In the genomic region with DNA sequence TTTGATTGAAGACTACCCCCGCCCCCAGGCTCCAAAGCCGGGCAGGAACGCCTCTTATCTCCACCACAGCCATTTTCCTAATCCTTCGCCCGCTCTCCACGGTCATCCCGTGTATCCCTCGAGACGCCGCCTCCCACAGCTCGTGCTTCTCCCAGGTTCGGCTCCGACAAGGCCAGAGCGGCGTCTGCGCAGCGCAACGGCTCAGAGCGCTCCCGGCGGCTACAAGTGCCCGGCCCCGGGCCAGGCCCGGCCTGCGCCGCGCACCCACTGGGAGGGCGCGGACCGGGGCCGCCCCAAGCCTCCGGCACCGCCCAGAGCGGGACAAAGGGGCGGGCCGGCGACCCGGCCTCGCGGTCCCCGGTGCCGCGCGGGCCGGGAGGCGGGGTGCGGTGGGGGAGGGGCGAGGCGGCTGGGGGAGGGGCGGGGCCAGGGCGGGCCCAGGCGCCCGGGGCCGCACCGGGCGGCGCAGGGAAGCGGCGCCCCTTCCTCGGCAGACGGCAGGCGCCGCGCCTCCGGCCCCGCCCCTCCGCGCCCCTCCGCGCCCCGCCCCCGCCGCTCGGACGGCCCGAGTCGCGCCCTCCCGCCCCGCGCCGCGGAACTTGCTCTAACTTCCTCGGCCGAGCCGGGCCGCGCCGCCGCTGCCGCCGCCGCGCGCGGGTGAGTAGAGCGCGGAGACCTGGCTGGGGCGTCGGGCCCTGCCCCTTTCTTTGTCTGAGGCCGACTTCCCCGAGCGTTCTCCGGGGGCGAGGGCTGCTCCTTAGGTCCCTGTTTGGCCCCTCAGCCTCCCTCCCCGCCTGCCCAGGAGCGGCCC, we compare ENCODE assay signal across 1 cellular context.
A peak's percentile ranks its signal among the peaks of the same experiment; 100 is the strongest.
TF ChIP-seq lines count a peak whose summit lies in the region.

A gene with protein sequence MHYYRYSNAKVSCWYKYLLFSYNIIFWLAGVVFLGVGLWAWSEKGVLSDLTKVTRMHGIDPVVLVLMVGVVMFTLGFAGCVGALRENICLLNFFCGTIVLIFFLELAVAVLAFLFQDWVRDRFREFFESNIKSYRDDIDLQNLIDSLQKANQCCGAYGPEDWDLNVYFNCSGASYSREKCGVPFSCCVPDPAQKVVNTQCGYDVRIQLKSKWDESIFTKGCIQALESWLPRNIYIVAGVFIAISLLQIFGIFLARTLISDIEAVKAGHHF (plus strand): TSS at position 596 of the 811 bp plus-strand sequence. CDS start 34,924 bp downstream, outside the sequence.

TF ChIP-seq in HepG2, 621 proteins besides CTCF, POLR2A, EP300 and RAD21 (continued from another document and continues in another):
- TF ChIP-seq ZNF281 (CRISPR knock-in tag; IDR thresholded peaks at IDR 0.05; ENCODE audit: borderline replicate concordance) (no peak; the same call in 1 of the 2 replicates), ZMYM2 (CRISPR knock-in tag; IDR thresholded peaks at IDR 0.05) (no peak), ZNF234 (CRISPR knock-in tag; conservative IDR thresholded peaks at IDR 0.05) (no peak), SAP130 (CRISPR knock-in tag; IDR thresholded peaks at IDR 0.05; ENCODE audit: low read depth) (peak; percentile 46; the same call in 1 of the 2 replicates), PHF21A (CRISPR knock-in tag; IDR thresholded peaks at IDR 0.05) (peak; percentile 54; the same call in 1 of the 2 replicates), ZBED4 (CRISPR knock-in tag; IDR thresholded peaks at IDR 0.05; ENCODE audit: borderline replicate concordance) (peak; percentile 81; the same call in 1 of the 2 replicates), ZSCAN25 (CRISPR knock-in tag; IDR thresholded peaks at IDR 0.05) (no peak), SALL1 (CRISPR knock-in tag; IDR thresholded peaks at IDR 0.05) (peak; percentile 38), ZNF274 (CRISPR knock-in tag; IDR thresholded peaks at IDR 0.05) (peak; percentile 22; the same call in 1 of the 2 replicates), ZNF512B (CRISPR knock-in tag; IDR thresholded peaks at IDR 0.05; ENCODE audit: borderline replicate concordance) (no peak), DMAP1 (CRISPR knock-in tag; IDR thresholded peaks at IDR 0.05) (peak; percentile 47; the same call in 1 of the 2 replicates), U2AF1 (optimal IDR thresholded peaks at IDR 0.05; ENCODE audit: low read depth, low read length) (no peak)
- TF ChIP-seq, protein P1, sequence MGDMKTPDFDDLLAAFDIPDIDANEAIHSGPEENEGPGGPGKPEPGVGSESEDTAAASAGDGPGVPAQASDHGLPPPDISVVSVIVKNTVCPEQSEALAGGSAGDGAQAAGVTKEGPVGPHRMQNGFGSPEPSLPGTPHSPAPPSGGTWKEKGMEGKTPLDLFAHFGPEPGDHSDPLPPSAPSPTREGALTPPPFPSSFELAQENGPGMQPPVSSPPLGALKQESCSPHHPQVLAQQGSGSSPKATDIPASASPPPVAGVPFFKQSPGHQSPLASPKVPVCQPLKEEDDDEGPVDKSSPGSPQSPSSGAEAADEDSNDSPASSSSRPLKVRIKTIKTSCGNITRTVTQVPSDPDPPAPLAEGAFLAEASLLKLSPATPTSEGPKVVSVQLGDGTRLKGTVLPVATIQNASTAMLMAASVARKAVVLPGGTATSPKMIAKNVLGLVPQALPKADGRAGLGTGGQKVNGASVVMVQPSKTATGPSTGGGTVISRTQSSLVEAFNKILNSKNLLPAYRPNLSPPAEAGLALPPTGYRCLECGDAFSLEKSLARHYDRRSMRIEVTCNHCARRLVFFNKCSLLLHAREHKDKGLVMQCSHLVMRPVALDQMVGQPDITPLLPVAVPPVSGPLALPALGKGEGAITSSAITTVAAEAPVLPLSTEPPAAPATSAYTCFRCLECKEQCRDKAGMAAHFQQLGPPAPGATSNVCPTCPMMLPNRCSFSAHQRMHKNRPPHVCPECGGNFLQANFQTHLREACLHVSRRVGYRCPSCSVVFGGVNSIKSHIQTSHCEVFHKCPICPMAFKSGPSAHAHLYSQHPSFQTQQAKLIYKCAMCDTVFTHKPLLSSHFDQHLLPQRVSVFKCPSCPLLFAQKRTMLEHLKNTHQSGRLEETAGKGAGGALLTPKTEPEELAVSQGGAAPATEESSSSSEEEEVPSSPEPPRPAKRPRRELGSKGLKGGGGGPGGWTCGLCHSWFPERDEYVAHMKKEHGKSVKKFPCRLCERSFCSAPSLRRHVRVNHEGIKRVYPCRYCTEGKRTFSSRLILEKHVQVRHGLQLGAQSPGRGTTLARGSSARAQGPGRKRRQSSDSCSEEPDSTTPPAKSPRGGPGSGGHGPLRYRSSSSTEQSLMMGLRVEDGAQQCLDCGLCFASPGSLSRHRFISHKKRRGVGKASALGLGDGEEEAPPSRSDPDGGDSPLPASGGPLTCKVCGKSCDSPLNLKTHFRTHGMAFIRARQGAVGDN (CRISPR knock-in tag; IDR thresholded peaks at IDR 0.05): peak; percentile 86
- TF ChIP-seq, protein P2, sequence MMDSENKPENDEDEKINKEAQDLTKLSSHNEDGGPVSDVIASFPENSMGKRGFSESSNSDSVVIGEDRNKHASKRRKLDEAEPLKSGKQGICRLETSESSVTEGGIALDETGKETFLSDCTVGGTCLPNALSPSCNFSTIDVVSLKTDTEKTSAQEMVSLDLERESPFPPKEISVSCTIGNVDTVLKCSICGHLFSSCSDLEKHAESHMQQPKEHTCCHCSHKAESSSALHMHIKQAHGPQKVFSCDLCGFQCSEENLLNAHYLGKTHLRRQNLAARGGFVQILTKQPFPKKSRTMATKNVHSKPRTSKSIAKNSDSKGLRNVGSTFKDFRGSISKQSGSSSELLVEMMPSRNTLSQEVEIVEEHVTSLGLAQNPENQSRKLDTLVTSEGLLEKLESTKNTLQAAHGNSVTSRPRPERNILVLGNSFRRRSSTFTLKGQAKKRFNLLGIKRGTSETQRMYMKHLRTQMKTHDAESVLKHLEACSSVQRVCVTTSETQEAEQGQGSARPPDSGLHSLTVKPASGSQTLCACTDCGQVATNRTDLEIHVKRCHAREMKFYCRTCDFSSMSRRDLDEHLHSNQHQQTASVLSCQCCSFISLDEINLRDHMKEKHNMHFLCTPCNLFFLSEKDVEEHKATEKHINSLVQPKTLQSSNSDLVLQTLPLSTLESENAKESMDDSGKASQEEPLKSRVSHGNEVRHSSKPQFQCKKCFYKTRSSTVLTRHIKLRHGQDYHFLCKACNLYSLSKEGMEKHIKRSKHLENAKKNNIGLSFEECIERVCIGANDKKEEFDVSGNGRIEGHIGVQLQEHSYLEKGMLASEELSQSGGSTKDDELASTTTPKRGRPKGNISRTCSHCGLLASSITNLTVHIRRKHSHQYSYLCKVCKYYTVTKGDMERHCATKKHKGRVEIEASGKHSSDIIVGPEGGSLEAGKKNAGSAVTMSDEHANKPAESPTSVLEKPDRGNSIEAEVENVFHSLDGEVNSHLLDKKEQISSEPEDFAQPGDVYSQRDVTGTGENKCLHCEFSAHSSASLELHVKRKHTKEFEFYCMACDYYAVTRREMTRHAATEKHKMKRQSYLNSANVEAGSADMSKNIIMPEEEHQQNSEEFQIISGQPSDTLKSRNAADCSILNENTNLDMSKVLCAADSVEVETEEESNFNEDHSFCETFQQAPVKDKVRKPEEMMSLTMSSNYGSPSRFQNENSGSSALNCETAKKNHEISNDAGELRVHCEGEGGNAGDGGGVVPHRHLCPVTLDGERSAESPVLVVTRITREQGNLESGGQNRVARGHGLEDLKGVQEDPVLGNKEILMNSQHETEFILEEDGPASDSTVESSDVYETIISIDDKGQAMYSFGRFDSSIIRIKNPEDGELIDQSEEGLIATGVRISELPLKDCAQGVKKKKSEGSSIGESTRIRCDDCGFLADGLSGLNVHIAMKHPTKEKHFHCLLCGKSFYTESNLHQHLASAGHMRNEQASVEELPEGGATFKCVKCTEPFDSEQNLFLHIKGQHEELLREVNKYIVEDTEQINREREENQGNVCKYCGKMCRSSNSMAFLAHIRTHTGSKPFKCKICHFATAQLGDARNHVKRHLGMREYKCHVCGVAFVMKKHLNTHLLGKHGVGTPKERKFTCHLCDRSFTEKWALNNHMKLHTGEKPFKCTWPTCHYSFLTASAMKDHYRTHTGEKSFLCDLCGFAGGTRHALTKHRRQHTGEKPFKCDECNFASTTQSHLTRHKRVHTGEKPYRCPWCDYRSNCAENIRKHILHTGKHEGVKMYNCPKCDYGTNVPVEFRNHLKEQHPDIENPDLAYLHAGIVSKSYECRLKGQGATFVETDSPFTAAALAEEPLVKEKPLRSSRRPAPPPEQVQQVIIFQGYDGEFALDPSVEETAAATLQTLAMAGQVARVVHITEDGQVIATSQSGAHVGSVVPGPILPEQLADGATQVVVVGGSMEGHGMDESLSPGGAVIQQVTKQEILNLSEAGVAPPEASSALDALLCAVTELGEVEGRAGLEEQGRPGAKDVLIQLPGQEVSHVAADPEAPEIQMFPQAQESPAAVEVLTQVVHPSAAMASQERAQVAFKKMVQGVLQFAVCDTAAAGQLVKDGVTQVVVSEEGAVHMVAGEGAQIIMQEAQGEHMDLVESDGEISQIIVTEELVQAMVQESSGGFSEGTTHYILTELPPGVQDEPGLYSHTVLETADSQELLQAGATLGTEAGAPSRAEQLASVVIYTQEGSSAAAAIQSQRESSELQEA (CRISPR knock-in tag; IDR thresholded peaks at IDR 0.05; ENCODE audit: not compliant biosample characterization): no peak
